Comparison of ENCODE assay signal across 22 cellular contexts in genomic region chr10:75422913-75423312, GRCh38. TPM values are rescaled to one million over a fixed set of nuclear protein-coding genes. Genes with fewer than 3 reads are reported as not detected.
"Had no signal": no experiment of that assay in that cellular context is flagged by ENCODE, and none has a peak within 500 bp of the region (broad histone marks: within the 10 kb centered on the region; RNA-seq: fewer than 3 reads in every experiment).

No MANE protein-coding gene starts in this region.

- H3K9me3 ChIP-seq: SK-N-SH had no signal

- H3K4me1 Mint-ChIP-seq: IgD-negative memory B cell had no signal

- FAIRE-seq: RCC 7860 had no signal

- DNase-seq: KBM-7, MV-4-11, NCI-H1048, NCI-H1105, NCI-H1417, NCI-H1436 treated with DMSO at 0.1 percent for 48 hours, NCI-H1694, NCI-H187 treated with DMSO at 0.1 percent for 48 hours, NCI-H2029 treated with DMSO at 0.1 percent for 48 hours, NCI-H2171 treated with DMSO at 0.1 percent for 48 hours, NCI-H524, NCI-H526 treated with DMSO at 0.1 percent for 48 hours, NCI-H748 treated with DMSO at 0.1 percent for 48 hours, RPMI8226, SHP77, SK-N-SH, SW 1271 had no signal

- H3K4me3 Mint-ChIP-seq: IgD-negative memory B cell had no signal

- H3K27ac Mint-ChIP-seq: IgD-negative memory B cell had no signal

- H3K9ac ChIP-seq: SK-N-SH had no signal

- H3K4me2 ChIP-seq: SK-N-SH had no signal

RNA-seq across cellular contexts. Expression of gene LRMDA, which starts 8.5 kb away (rescaled TPM):
- total RNA-seq: HT1080, LHCN-M2, MCF 10A had no signal
- polyA plus RNA-seq: IgD-negative memory B cell had no signal

RNA-seq across cellular contexts. Expression of gene ZNF503, which starts 21.3 kb away (rescaled TPM):
- polyA plus RNA-seq: IgD-negative memory B cell had no signal
